21 cellular contexts compared by ENCODE assay signal in genomic region chr7:2880051-2880450, GRCh38.
"Had no signal": no experiment of that assay in that cellular context is flagged by ENCODE, and none has a peak within 500 bp of the region (broad histone marks: within the 10 kb centered on the region; RNA-seq: fewer than 3 reads in every experiment).

No MANE protein-coding gene starts in this region.

- ATAC-seq: activated T-cell treated with anti-CD3 and anti-CD28 coated beads, Interleukin-2, amount 50 U/mL, for 72 hours; esophagus mucosa; left lobe of liver; lower lobe of right lung; mucosa of descending colon had no signal

- H3K36me3 Mint-ChIP-seq: immature natural killer cell had no signal

- H3K9me3 Mint-ChIP-seq: immature natural killer cell; neural crest cell; T-helper 2 cell treated with Interferon-gamma antibody and Interleukin-4, amounts not matched to agents 5 μg/mL and 100 μg/mL, for 36 hours had no signal

- DNase-seq: activated CD4-positive, alpha-beta T cell treated with anti-CD3 and anti-CD28 coated beads, Interleukin-2, amount 50 U/mL, for 48 hours; activated effector memory CD4-positive, alpha-beta T cell treated with Interleukin-2 at 50 U/mL for 16 hours; activated naive CD4-positive, alpha-beta T cell treated with anti-CD3 and anti-CD28 coated beads, Interleukin-2, amount 50 U/mL, for 16 hours; activated T-cell treated with anti-CD3 and anti-CD28 coated beads, Interleukin-2, amount 50 U/mL, for 72 hours; aorta; brain microvascular endothelial cell; central memory CD4-positive, alpha-beta T cell; effector memory CD4-positive, alpha-beta T cell; foreskin melanocyte; immature natural killer cell; lower lobe of right lung; mesendoderm; mucosa of descending colon; retina; stimulated activated CD4-positive, alpha-beta T cell treated with anti-CD3 and anti-CD28 coated beads, Interleukin-4, amount 100 ng/mL, for 1 hour; stimulated activated naive CD4-positive, alpha-beta T cell had no signal

- H3K27me3 Mint-ChIP-seq: progenitor cell of endocrine pancreas had no signal

- H3K4me3 Mint-ChIP-seq: activated T-cell treated with anti-CD3 and anti-CD28 coated beads, Interleukin-2, amount 50 U/mL, for 72 hours; immature natural killer cell; neural crest cell; T-helper 2 cell treated with Interferon-gamma antibody and Interleukin-4, amounts not matched to agents 5 μg/mL and 100 μg/mL, for 36 hours had no signal

- H3K27ac Mint-ChIP-seq: activated T-cell treated with anti-CD3 and anti-CD28 coated beads, Interleukin-2, amount 50 U/mL, for 72 hours; immature natural killer cell; progenitor cell of endocrine pancreas; T-helper 2 cell treated with Interferon-gamma antibody and Interleukin-4, amounts not matched to agents 5 μg/mL and 100 μg/mL, for 36 hours had no signal
